8 cellular contexts compared by ENCODE assay signal in genomic region chr21:18041012-18041411, GRCh38.
DNase-seq lines count a peak whose midpoint lies in the region; ATAC-seq, FAIRE-seq and TF ChIP-seq lines count a peak whose summit lies in the region.

No MANE protein-coding gene starts in this region.

- H3K27me3 Mint-ChIP-seq in neural crest cell (ENCODE audit: low read depth): no peaks in the 10 kb centered on the region

- no peaks in the 10 kb centered on the region for H3K4me1 ChIP-seq in heart left ventricle
- no peaks in the 10 kb centered on the region for H3K4me1 ChIP-seq in GM12878 (ENCODE audit: control insufficient read depth, insufficient read depth, low read length)

- H3K36me3 ChIP-seq in heart left ventricle: no peaks in the 10 kb centered on the region
- no peaks in the 10 kb centered on the region for H3K36me3 ChIP-seq in GM12878 (ENCODE audit: control insufficient read depth in 2 of 2, insufficient read depth in 2 of 2, low read length in 1 of 2)

- in situ Hi-C loops in GM12878 (cut with MboI): no loop called here

- H3K4me3 ChIP-seq in heart left ventricle: no peak overlapping the region
- H3K4me3 ChIP-seq in GM12878: no peak overlapping the region

- CTCF ChIA-PET in GM12878 (lab: Yijun Ruan, JAX): interaction anchor here (0.8 to 1.6 kb wide), 7 partner anchors 9 to 363 kb away, joined by 3 to 6 read pairs (median 3); no protein-coding TSS in a partner anchor

- H3K4me3 Mint-ChIP-seq in neural crest cell: no peak overlapping the region

- peaks cover 5% of the 10 kb centered on the region for H3K9me3 Mint-ChIP-seq in neural crest cell

- BruUV-seq in GM12878 (replicated peaks; lab: Mats Ljungman, UMichigan): no TSS peak

- H3K4me2 ChIP-seq in GM12878 (ENCODE audit: control insufficient read depth, insufficient read depth): no peak overlapping the region

- no peak for FAIRE-seq in GM12878 (lab: Jason Lieb, UNC)

- intact Hi-C loops in heart left ventricle (cut with DNase I): loop anchor here in 1 of 10 donors (10.0 kb wide), 1 partner anchor 224 kb away; no protein-coding TSS in a partner anchor
- intact Hi-C loops in cardiac septum (cut with DNase I): no loop called here
- intact Hi-C loops in GM12878 (cut with micrococcal nuclease; ENCODE audit: unreplicated experiment): no loop called here

- SMC1A ChIA-PET in GM12878 (lab: Charles Lee; ENCODE audit: uncharacterized antibody, unreplicated experiment): interaction anchor here (0.7 to 1.1 kb wide), 2 partner anchors 9 to 116 kb away, joined by 4 to 5 read pairs; no protein-coding TSS in a partner anchor

- H3K27ac ChIP-seq in heart left ventricle: no peak overlapping the region
- no peak overlapping the region for H3K27ac ChIP-seq in GM12878 (ENCODE audit: control insufficient read depth, insufficient read depth)

- no peaks in the 10 kb centered on the region for H4K20me1 ChIP-seq in GM12878 (ENCODE audit: control insufficient read depth, insufficient read depth)

- RAD21 ChIA-PET in GM12878 (lab: Charles Lee; ENCODE audit: unreplicated experiment): interaction anchor here (1.0 kb wide), 1 partner anchor 219 kb away, joined by 3 read pairs; no protein-coding TSS in a partner anchor

- TF ChIP-seq RAD21 in GM12878 (IDR thresholded peaks at IDR 0.05; ENCODE audit: insufficient read depth, low read depth, low read length): peak; percentile 17; the same call in 1 of the 2 replicates

- H3K27me3 ChIP-seq in heart left ventricle (no peaks in the 10 kb centered on the region), GM12878 (replicated peaks in 1 of 2; ENCODE audit: control insufficient read depth in 2 of 2, insufficient read depth in 2 of 2, low read length in 1 of 2) (no peaks in the 10 kb centered on the region)

- H3K27ac Mint-ChIP-seq in neural crest cell (ENCODE audit: unreplicated experiment): no peak overlapping the region

- H3K79me2 ChIP-seq in GM12878 (ENCODE audit: control insufficient read depth, insufficient read depth, low read length): no peaks in the 10 kb centered on the region

- no peaks in the 10 kb centered on the region for H3K4me1 Mint-ChIP-seq in neural crest cell

- H3K9me3 ChIP-seq in heart left ventricle: no peaks in the 10 kb centered on the region
- no peaks in the 10 kb centered on the region for H3K9me3 ChIP-seq in GM12878 (replicated peaks; ENCODE audit: control insufficient read depth, insufficient read depth, low read length)

- H3K9ac ChIP-seq in GM12878 (ENCODE audit: control insufficient read depth, insufficient read depth, low read length): no peak overlapping the region

- no peak for TF ChIP-seq POLR2A in heart left ventricle (IDR thresholded peaks at IDR 0.05)
- TF ChIP-seq POLR2A in GM12878 (IDR thresholded peaks at IDR 0.05; ENCODE audit: low read depth, low read length): no peak

- DNase-seq in heart left ventricle (no peak), cardiac septum (ENCODE audit: low spot score) (no peak), NCI-H2081 treated with DMSO at 0.1 percent for 48 hours (lab: John Stamatoyannopoulos, UW) (peak; percentile 17), GM12878 (ENCODE audit: low read depth, low spot score) (no peak), neural crest cell (ENCODE audit: low read depth, low spot score) (no peak), mucosa of gallbladder (ENCODE audit: low spot score) (no peak), retina (no peak)
- no peak for DNase-seq in stimulated activated CD4-positive, alpha-beta T cell treated with anti-CD3 and anti-CD28 coated beads, Interleukin-4, amount 100 ng/mL, for 4 hours

- TF ChIP-seq EP300 in GM12878 (IDR thresholded peaks at IDR 0.05; ENCODE audit: borderline replicate concordance in 1 of 2, control insufficient read depth in 1 of 2, low read depth in 2 of 2, low read length in 2 of 2): no peak

- ATAC-seq in heart left ventricle (no peak), GM12878 (0 out of 3 replicates have a peak, but pooled peaks have one; percentile 27)

- POLR2A ChIA-PET in GM12878 (lab: Charles Lee): no interaction called here

- H2AFZ ChIP-seq in GM12878 (ENCODE audit: control insufficient read depth, low read depth, low read length): no peak overlapping the region

- TF ChIP-seq CTCF in heart left ventricle (IDR thresholded peaks at IDR 0.05): peak in 10 of 12 donors; percentile 22 to 61 (median 43)
- peak in 2 of 3 experiments; percentile 8 to 14; a peak in 1 of 6 replicates for TF ChIP-seq CTCF in GM12878 (IDR thresholded peaks at IDR 0.05 in 2 of 3, conservative IDR thresholded peaks at IDR 0.05 in 1 of 3; ENCODE audit: control insufficient read depth in 2 of 3, extremely low read depth in 1 of 3, insufficient read depth in 1 of 3, low read depth in 3 of 3, low read length in 3 of 3)
- peak; percentile 62 for TF ChIP-seq CTCF in neural crest cell (conservative IDR thresholded peaks at IDR 0.05)

- no peaks in the 10 kb centered on the region for H3K36me3 Mint-ChIP-seq in neural crest cell (ENCODE audit: low read depth)

- WGBS in heart left ventricle, 4 donors: 13 to 23% (median 18%) methylated on average over 3 of the region's 3 CpGs
- 13% methylated on average over 3 of the region's 3 CpGs for WGBS in GM12878 (ENCODE audit: insufficient coverage, insufficient replicate concordance, low lambda C conversion rate, missing lambda C conversion rate)

TF ChIP-seq in GM12878, 131 proteins besides CTCF, POLR2A, EP300 and RAD21:
- TF ChIP-seq ZZZ3 (IDR thresholded peaks at IDR 0.05; ENCODE audit: control insufficient read depth, insufficient read length, low read depth) (no peak), SMC3 (IDR thresholded peaks at IDR 0.05; ENCODE audit: borderline replicate concordance, low read length) (peak; percentile 3; the same call in 1 of the 2 replicates)

Comparison
In these comparisons a context has a peak if more than half of its experiments do, and no peak if none do; other contexts are left out.
1. CTCF ChIP-seq: peak in every context shown above with its lines; median percentile 62 in neural crest cell; 43 in heart left ventricle; 11 in GM12878.